In genomic region chr18:33440011-33440383, GRCh38 we compare ENCODE assay signal across 1 cellular context.
TF ChIP-seq lines count a peak whose summit lies in the region.

No MANE protein-coding gene starts in this region.

TF ChIP-seq in A549, 52 proteins besides CTCF, POLR2A, EP300 and RAD21 (continued from another document):
- TF ChIP-seq, protein P1, sequence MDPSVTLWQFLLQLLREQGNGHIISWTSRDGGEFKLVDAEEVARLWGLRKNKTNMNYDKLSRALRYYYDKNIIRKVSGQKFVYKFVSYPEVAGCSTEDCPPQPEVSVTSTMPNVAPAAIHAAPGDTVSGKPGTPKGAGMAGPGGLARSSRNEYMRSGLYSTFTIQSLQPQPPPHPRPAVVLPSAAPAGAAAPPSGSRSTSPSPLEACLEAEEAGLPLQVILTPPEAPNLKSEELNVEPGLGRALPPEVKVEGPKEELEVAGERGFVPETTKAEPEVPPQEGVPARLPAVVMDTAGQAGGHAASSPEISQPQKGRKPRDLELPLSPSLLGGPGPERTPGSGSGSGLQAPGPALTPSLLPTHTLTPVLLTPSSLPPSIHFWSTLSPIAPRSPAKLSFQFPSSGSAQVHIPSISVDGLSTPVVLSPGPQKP (IDR thresholded peaks at IDR 0.05; ENCODE audit: low read depth, low read length) = no peak
- TF ChIP-seq RARB (CRISPR knock-in tag; IDR thresholded peaks at IDR 0.05) (no peak), CBX2 (IDR thresholded peaks at IDR 0.05; ENCODE audit: borderline replicate concordance, low read depth) (no peak), SMC3 (IDR thresholded peaks at IDR 0.05) (no peak), KDM5A (IDR thresholded peaks at IDR 0.05) (no peak), BCL3 (IDR thresholded peaks at IDR 0.05) (no peak), POLR2AphosphoS2 (conservative IDR thresholded peaks at IDR 0.05; ENCODE audit: low read length) (no peak), RFX5 (IDR thresholded peaks at IDR 0.05) (no peak), HOXA7 (CRISPR knock-in tag; IDR thresholded peaks at IDR 0.05) (no peak), TFCP2L1 (CRISPR knock-in tag; IDR thresholded peaks at IDR 0.05) (no peak), HEYL (CRISPR knock-in tag; IDR thresholded peaks at IDR 0.05) (no peak), ATOH8 (CRISPR knock-in tag; IDR thresholded peaks at IDR 0.05; ENCODE audit: low read depth) (no peak), EHF (CRISPR knock-in tag; IDR thresholded peaks at IDR 0.05) (no peak), HOXB13 (CRISPR knock-in tag; IDR thresholded peaks at IDR 0.05; ENCODE audit: low read depth) (no peak)
